In the genomic region with DNA sequence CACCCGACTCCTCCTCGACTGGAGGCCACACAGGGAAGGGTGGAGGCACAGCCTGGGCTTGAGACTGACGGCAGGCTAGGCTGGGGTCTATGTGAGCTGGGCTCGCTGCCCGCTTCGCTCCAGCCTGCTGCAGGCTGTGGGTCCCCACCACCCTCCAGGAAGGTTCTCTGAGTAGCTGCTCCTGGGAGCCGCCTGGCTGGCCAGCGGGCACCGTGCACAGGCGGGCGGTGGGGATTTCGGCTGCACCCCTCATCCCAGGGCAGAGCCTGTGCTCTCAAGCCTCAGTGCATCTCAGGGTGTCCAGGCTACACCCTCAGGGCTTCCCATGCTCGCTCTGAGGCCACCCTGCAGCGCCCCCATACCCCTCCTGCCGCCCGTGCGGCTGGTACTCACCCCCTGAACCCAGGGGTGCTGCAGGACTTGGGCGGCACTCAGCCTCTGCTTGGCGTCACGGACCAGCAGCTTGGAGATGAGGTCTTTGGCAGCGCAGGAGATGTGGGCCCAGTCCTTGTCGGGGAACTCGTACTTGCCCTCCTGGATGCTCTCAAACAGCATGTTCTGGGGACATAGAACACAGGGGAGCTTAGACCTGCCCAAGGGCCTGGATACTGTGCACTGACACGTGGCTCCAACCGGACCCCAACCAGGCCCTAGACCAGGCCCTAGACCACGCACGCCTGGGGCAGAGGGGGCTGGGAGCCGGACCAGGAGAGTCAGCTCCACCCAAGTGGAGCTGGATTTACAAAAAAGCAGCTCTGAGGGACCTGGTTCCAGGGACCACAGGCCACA, we compare ENCODE assay signal across 10 cellular contexts. TPM values are rescaled to one million over a fixed set of nuclear protein-coding genes. Genes with fewer than 3 reads are reported as not detected.
DNase-seq lines count a peak whose midpoint lies in the region; ATAC-seq, FAIRE-seq and TF ChIP-seq lines count a peak whose summit lies in the region.
"Had no signal": no experiment of that assay in that cellular context is flagged by ENCODE, and none has a peak within 500 bp of the region (broad histone marks: within the 10 kb centered on the region; RNA-seq: fewer than 3 reads in every experiment).

No MANE protein-coding gene starts in this region.

- peaks cover 31% of the 10 kb centered on the region for H3K79me2 ChIP-seq in GM12878 (ENCODE audit: control insufficient read depth, insufficient read depth, low read length)

- H3K9me3 ChIP-seq in GM12878 (replicated peaks; ENCODE audit: control insufficient read depth, insufficient read depth, low read length) (no peaks in the 10 kb centered on the region), lung (ENCODE audit: control insufficient read depth in 2 of 2, insufficient read depth in 1 of 2, low read length in 1 of 2) (no peaks in the 10 kb centered on the region), transverse colon (peaks cover 0 to under 1% of the 10 kb centered on the region in 2 donors)

- no peaks in the 10 kb centered on the region for H3K27me3 ChIP-seq in GM12878 (replicated peaks in 1 of 2; ENCODE audit: control insufficient read depth in 2 of 2, insufficient read depth in 2 of 2, low read length in 1 of 2)
- no peaks in the 10 kb centered on the region for H3K27me3 ChIP-seq in lung (ENCODE audit: control insufficient read depth, insufficient read depth)
- no peaks in the 10 kb centered on the region for H3K27me3 ChIP-seq in transverse colon

- H3K27ac Mint-ChIP-seq in activated T-cell treated with anti-CD3 and anti-CD28 coated beads, Interleukin-2, amount 50 U/mL, for 72 hours, result peak overlapping the region; percentile 96
- H3K27ac Mint-ChIP-seq: nephron had no signal

- peak overlapping the region; percentile 71 for H3K4me3 ChIP-seq in GM12878
- no peak overlapping the region for H3K4me3 ChIP-seq in lung
- H3K4me3 ChIP-seq in transverse colon, result peak overlapping the region in 1 of 4 donors; percentile 44

- DNase-seq in activated T-cell treated with anti-CD3 and anti-CD28 coated beads, Interleukin-2, amount 50 U/mL, for 72 hours, result no peak
- DNase-seq in activated T-cell treated with anti-CD3 and anti-CD28 coated beads, Interleukin-2, amount 50 U/mL, for 1 hour, result no peak
- DNase-seq in GM12878 (ENCODE audit: low read depth, low spot score), result no peak
- no peak for DNase-seq in lung (ENCODE audit: low spot score)
- DNase-seq in transverse colon, result no peak
- no peak for DNase-seq in stimulated activated CD4-positive, alpha-beta T cell treated with anti-CD3 and anti-CD28 coated beads, Interleukin-4, amount 100 ng/mL, for 24 hours
- no peak for DNase-seq in HPDE6-E6E7 (ENCODE audit: extremely low spot score)
- DNase-seq: Calu3 had no signal

- SMC1A ChIA-PET in GM12878 (lab: Charles Lee; ENCODE audit: uncharacterized antibody, unreplicated experiment), result interaction anchor here (1.1 kb wide), 1 partner anchor 13 kb away, joined by 3 read pairs; no protein-coding TSS in a partner anchor

- peaks cover 0 to 6% of the 10 kb centered on the region in 2 donors for H3K36me3 Mint-ChIP-seq in activated T-cell treated with anti-CD3 and anti-CD28 coated beads, Interleukin-2, amount 50 U/mL, for 72 hours (ENCODE audit: insufficient read depth in 2 of 2)

- H3K4me1 ChIP-seq in GM12878 (ENCODE audit: control insufficient read depth, insufficient read depth, low read length) (peaks cover 33% of the 10 kb centered on the region), lung (ENCODE audit: control insufficient read depth in 2 of 2, insufficient read depth in 2 of 2, low read length in 2 of 2) (peaks cover 9 to 39% of the 10 kb centered on the region in 2 donors), transverse colon (peaks cover 36 to 49% (median 38%) of the 10 kb centered on the region in 4 donors)

- TF ChIP-seq EP300 in GM12878 (IDR thresholded peaks at IDR 0.05; ENCODE audit: borderline replicate concordance in 1 of 2, control insufficient read depth in 1 of 2, low read depth in 2 of 2, low read length in 2 of 2), result no peak
- no peak for TF ChIP-seq EP300 in transverse colon (IDR thresholded peaks at IDR 0.05; ENCODE audit: low read depth)

- H3K27me3 Mint-ChIP-seq in activated T-cell treated with anti-CD3 and anti-CD28 coated beads, Interleukin-2, amount 50 U/mL, for 72 hours (ENCODE audit: low read depth), result no peaks in the 10 kb centered on the region

- no peaks in the 10 kb centered on the region; the same call in 1 of the 2 replicates for H4K20me1 ChIP-seq in GM12878 (ENCODE audit: control insufficient read depth, insufficient read depth)

- 70% methylated on average over 28 of the region's 28 CpGs for WGBS in GM12878 (ENCODE audit: insufficient coverage, insufficient replicate concordance, low lambda C conversion rate, missing lambda C conversion rate)
- WGBS in lung, 2 donors, result 93 to 95% methylated on average over 25 to 28 of the region's 28 CpGs
- 90% methylated on average over 22 of the region's 28 CpGs; no CpG with 5 or more reads in 1 of the 2 donors for WGBS in transverse colon (ENCODE audit: low coverage in 1 of 2), 2 donors

- no peak for ATAC-seq in activated T-cell treated with anti-CD3 and anti-CD28 coated beads, Interleukin-2, amount 50 U/mL, for 72 hours (replicated peaks in 1 of 2)
- no peak for ATAC-seq in GM12878
- no peak for ATAC-seq in lung (ENCODE audit: insufficient read depth, low FRiP score)
- no peak for ATAC-seq in HG03097 (IDR thresholded peaks at IDR 0.05; ENCODE audit: low FRiP score, unreplicated experiment)

- CTCF ChIA-PET in GM12878 (lab: Yijun Ruan, JAX), result interaction anchor here (1.1 to 1.5 kb wide), 2 partner anchors 21 to 22 kb away, joined by 3 to 7 read pairs; no protein-coding TSS in a partner anchor

- H3K9ac ChIP-seq in GM12878 (ENCODE audit: control insufficient read depth, insufficient read depth, low read length), result peak overlapping the region; percentile 86

- H3K36me3 ChIP-seq in GM12878 (ENCODE audit: control insufficient read depth in 2 of 2, insufficient read depth in 2 of 2, low read length in 1 of 2) (peaks cover 19 to 33% of the 10 kb centered on the region in 2 experiments), lung (ENCODE audit: control insufficient read depth in 2 of 2, insufficient read depth in 2 of 2, low read length in 2 of 2) (peaks cover 0 to 68% of the 10 kb centered on the region in 2 donors), transverse colon (peaks cover 0 to 34% (median 11%) of the 10 kb centered on the region in 4 donors)

- RAD21 ChIA-PET in GM12878 (lab: Charles Lee; ENCODE audit: unreplicated experiment), result interaction anchor here (1.0 to 2.4 kb wide), 3 partner anchors 8 to 143 kb away, joined by 3 to 17 read pairs (median 9); no protein-coding TSS in a partner anchor

- in situ Hi-C loops in GM12878 (cut with MboI) (no loop called here), transverse colon (cut with MboI; ENCODE audit: low pct_ligation_motif_present in 1 of 4, low pct_unique_long_range_greater_than_20kb in 1 of 4, low sequenced_read_pairs in 3 of 4) (no loop called here)

- H3K4me3 Mint-ChIP-seq in activated T-cell treated with anti-CD3 and anti-CD28 coated beads, Interleukin-2, amount 50 U/mL, for 72 hours, result peak overlapping the region; percentile 92 to 94

- no peak overlapping the region for H2AFZ ChIP-seq in GM12878 (ENCODE audit: control insufficient read depth, low read depth, low read length)

- BruUV-seq in GM12878 (replicated peaks; lab: Mats Ljungman, UMichigan), result no TSS peak

- H3K27ac ChIP-seq in GM12878 (ENCODE audit: control insufficient read depth, insufficient read depth) (peak overlapping the region; percentile 92), lung (ENCODE audit: low read depth in 1 of 2, low read length in 1 of 2) (peak overlapping the region; percentile 88 to 93), transverse colon (peak overlapping the region; percentile 89 to 99 (median 96))

- TF ChIP-seq CTCF in GM12878 (IDR thresholded peaks at IDR 0.05 in 2 of 3, conservative IDR thresholded peaks at IDR 0.05 in 1 of 3; ENCODE audit: control insufficient read depth in 2 of 3, extremely low read depth in 1 of 3, insufficient read depth in 1 of 3, low read depth in 3 of 3, low read length in 3 of 3), result no peak
- no peak for TF ChIP-seq CTCF in lung (IDR thresholded peaks at IDR 0.05; ENCODE audit: control extremely low read depth, extremely low read depth)
- no peak for TF ChIP-seq CTCF in transverse colon (IDR thresholded peaks at IDR 0.05)

- peak overlapping the region; percentile 99 for H3K4me2 ChIP-seq in GM12878 (ENCODE audit: control insufficient read depth, insufficient read depth)

- POLR2A ChIA-PET in GM12878 (lab: Charles Lee), result interaction anchor here (0.6 to 4.3 kb wide), 6 partner anchors 11 to 108 kb away, joined by 3 to 37 read pairs (median 6); a partner anchor contains a TSS

- no peak for TF ChIP-seq RAD21 in GM12878 (IDR thresholded peaks at IDR 0.05; ENCODE audit: insufficient read depth, low read depth, low read length)

- H3K9me3 Mint-ChIP-seq in activated T-cell treated with anti-CD3 and anti-CD28 coated beads, Interleukin-2, amount 50 U/mL, for 72 hours, result no peaks in the 10 kb centered on the region
- H3K9me3 Mint-ChIP-seq: nephron had no signal

- peak; percentile 56 for TF ChIP-seq POLR2A in GM12878 (IDR thresholded peaks at IDR 0.05; ENCODE audit: low read depth, low read length)
- TF ChIP-seq POLR2A in transverse colon (IDR thresholded peaks at IDR 0.05), result no peak

- intact Hi-C loops in GM12878 (cut with micrococcal nuclease; ENCODE audit: unreplicated experiment) (no loop called here), transverse colon (cut with DNase I; ENCODE audit: low total_unique reads) (no loop called here)

- H3K4me1 Mint-ChIP-seq in activated T-cell treated with anti-CD3 and anti-CD28 coated beads, Interleukin-2, amount 50 U/mL, for 72 hours (ENCODE audit: low read depth), result peaks cover 17% of the 10 kb centered on the region
- H3K4me1 Mint-ChIP-seq: nephron had no signal

- no peak for FAIRE-seq in GM12878 (lab: Jason Lieb, UNC)

RNA-seq across cellular contexts. Expression of a gene that starts 10.2 kb away (rescaled TPM):
- 100 to 1,000 TPM; 120 to 121 TPM for total RNA-seq in activated T-cell treated with anti-CD3 and anti-CD28 coated beads, Interleukin-2, amount 50 U/mL, for 72 hours
- total RNA-seq in GM12878 (2013; cell fraction: nucleolus; rRNA removed), result 200 and 243 TPM in 2 replicates
- total RNA-seq in GM12878 (2014; rRNA removed), result 159 and 168 TPM in 2 replicates
- 70.3 and 77.9 TPM in 2 replicates for total RNA-seq in GM12878 (2014; rRNA removed; fragmentation: Illumina TruSeq; extraction: Trizol)
- total RNA-seq in GM12878 (2021), result 365 and 378 TPM in 2 replicates
- polyA plus RNA-seq in GM12878 (2011; ENCODE audit: low read depth), result 99.4 TPM
- polyA plus RNA-seq in GM12878 (2011; rRNA removed), result 113 and 223 TPM in 2 replicates
- polyA plus RNA-seq in GM12878 (2011; cell fraction: cytosol; rRNA removed), result 264 and 354 TPM in 2 replicates
- 566 and 615 TPM in 2 replicates for polyA plus RNA-seq in GM12878 (2011; cell fraction: nucleus; rRNA removed)
- 257 and 345 TPM in 2 replicates for polyA plus RNA-seq in GM12878 (2012)
- 29.6 and 61.9 TPM in 2 replicates for polyA plus RNA-seq in GM12878 (2014; fragmentation: Illumina TruSeq; extraction: Trizol)
- 10 to 100 TPM in 1 of 2 experiments, 1 to 10 TPM in 1; 9.6 to 17.6 TPM for polyA plus RNA-seq in GM12878 (2014; fragmentation: Nextera tagmentation; extraction: Ambion mirVana)
- polyA plus RNA-seq in GM12878 (2014; rRNA removed), result 195 and 218 TPM in 2 replicates
- polyA plus RNA-seq in GM12878 (2016; fragmentation: Nextera tagmentation; extraction: Ambion mirVana), result 10 to 100 TPM; 38.3 to 53.3 TPM
- polyA minus RNA-seq in GM12878 (2011; rRNA and poly(A)+ RNA removed), result 188 and 408 TPM in 2 replicates
- 223 and 291 TPM in 2 replicates for polyA minus RNA-seq in GM12878 (2011; cell fraction: cytosol; rRNA and poly(A)+ RNA removed)
- 114 and 130 TPM in 2 replicates for polyA minus RNA-seq in GM12878 (2011; cell fraction: nucleus; rRNA and poly(A)+ RNA removed)
- 100 to 1,000 TPM; 107 to 333 TPM for total RNA-seq in lung
- polyA plus RNA-seq in lung, result 100 to 1,000 TPM; 132 to 189 TPM
- total RNA-seq in transverse colon, result 100 to 1,000 TPM; 189 to 279 (median 236) TPM

RNA-seq across cellular contexts. Expression of a gene that starts 25.3 kb away (rescaled TPM):
- total RNA-seq in activated T-cell treated with anti-CD3 and anti-CD28 coated beads, Interleukin-2, amount 50 U/mL, for 72 hours, result 10 to 100 TPM; 48.7 to 56.2 TPM
- 28.6 and 36.5 TPM in 2 replicates for total RNA-seq in GM12878 (2013; cell fraction: nucleolus; rRNA removed)
- total RNA-seq in GM12878 (2014; rRNA removed), result 18.3 and 19.9 TPM in 2 replicates
- 8.2 and 10.6 TPM in 2 replicates for total RNA-seq in GM12878 (2014; rRNA removed; fragmentation: Illumina TruSeq; extraction: Trizol)
- total RNA-seq in GM12878 (2021), result 62.2 and 66.2 TPM in 2 replicates
- 14.1 TPM for polyA plus RNA-seq in GM12878 (2011; ENCODE audit: low read depth)
- 8.8 and 18.6 TPM in 2 replicates for polyA plus RNA-seq in GM12878 (2011; rRNA removed)
- 17.6 and 23.3 TPM in 2 replicates for polyA plus RNA-seq in GM12878 (2011; cell fraction: cytosol; rRNA removed)
- 31.2 and 32.5 TPM in 2 replicates for polyA plus RNA-seq in GM12878 (2011; cell fraction: nucleus; rRNA removed)
- 56.8 and 72.7 TPM in 2 replicates for polyA plus RNA-seq in GM12878 (2012)
- 3.2 and 10.1 TPM in 2 replicates for polyA plus RNA-seq in GM12878 (2014; fragmentation: Illumina TruSeq; extraction: Trizol)
- under 1 TPM; 0.13 to 0.37 TPM for polyA plus RNA-seq in GM12878 (2014; fragmentation: Nextera tagmentation; extraction: Ambion mirVana)
- polyA plus RNA-seq in GM12878 (2014; rRNA removed), result 45.4 and 50.9 TPM in 2 replicates
- 1 to 10 TPM; 4.5 to 5.5 TPM for polyA plus RNA-seq in GM12878 (2016; fragmentation: Nextera tagmentation; extraction: Ambion mirVana)
- polyA minus RNA-seq in GM12878 (2011; rRNA and poly(A)+ RNA removed), result 7.7 and 16.5 TPM in 2 replicates
- 16.2 TPM in 2 replicates for polyA minus RNA-seq in GM12878 (2011; cell fraction: cytosol; rRNA and poly(A)+ RNA removed)
- polyA minus RNA-seq in GM12878 (2011; cell fraction: nucleus; rRNA and poly(A)+ RNA removed), result 5.9 and 13.0 TPM in 2 replicates
- 10 to 100 TPM; 49.5 to 62.3 TPM for total RNA-seq in lung
- polyA plus RNA-seq in lung, result 10 to 100 TPM; 35.5 to 40.1 TPM
- 10 to 100 TPM; 66.7 to 88.6 (median 84.4) TPM for total RNA-seq in transverse colon

RNA-seq across cellular contexts. Expression of a gene that starts 55.3 kb away (rescaled TPM):
- total RNA-seq in activated T-cell treated with anti-CD3 and anti-CD28 coated beads, Interleukin-2, amount 50 U/mL, for 72 hours, result 100 to 1,000 TPM; 129 to 134 TPM
- total RNA-seq in GM12878 (2013; cell fraction: nucleolus; rRNA removed), result 153 and 159 TPM in 2 replicates
- total RNA-seq in GM12878 (2014; rRNA removed) (56.6 and 69.6 TPM in 2 replicates), GM12878 (2014; rRNA removed; fragmentation: Illumina TruSeq; extraction: Trizol) (32.7 and 40.5 TPM in 2 replicates), GM12878 (2021) (176 and 181 TPM in 2 replicates), lung (10 to 100 TPM; 45.2 to 86.6 TPM), transverse colon (10 to 100 TPM; 18.7 to 74.2 (median 46.1) TPM)
- 73.8 TPM for polyA plus RNA-seq in GM12878 (2011; ENCODE audit: low read depth)
- polyA plus RNA-seq in GM12878 (2011; rRNA removed) (71.7 and 229 TPM in 2 replicates), GM12878 (2014; fragmentation: Illumina TruSeq; extraction: Trizol) (54.2 and 82.9 TPM in 2 replicates), GM12878 (2014; fragmentation: Nextera tagmentation; extraction: Ambion mirVana) (10 to 100 TPM in 1 of 2 experiments, 1 to 10 TPM in 1; 7.5 to 10.9 TPM), GM12878 (2014; rRNA removed) (123 and 147 TPM in 2 replicates), GM12878 (2016; fragmentation: Nextera tagmentation; extraction: Ambion mirVana) (10 to 100 TPM; 79.3 to 79.5 TPM), lung (10 to 100 TPM; 17.7 to 44.9 TPM)
- polyA plus RNA-seq in GM12878 (2011; cell fraction: cytosol; rRNA removed), result 315 and 350 TPM in 2 replicates
- 137 and 163 TPM in 2 replicates for polyA plus RNA-seq in GM12878 (2011; cell fraction: nucleus; rRNA removed)
- polyA plus RNA-seq in GM12878 (2012), result 168 TPM in 2 replicates
- polyA minus RNA-seq in GM12878 (2011; rRNA and poly(A)+ RNA removed), result 236 and 392 TPM in 2 replicates
- 239 TPM in 2 replicates for polyA minus RNA-seq in GM12878 (2011; cell fraction: cytosol; rRNA and poly(A)+ RNA removed)
- polyA minus RNA-seq in GM12878 (2011; cell fraction: nucleus; rRNA and poly(A)+ RNA removed), result 54.2 and 86.9 TPM in 2 replicates

RNA-seq across cellular contexts. Expression of a gene that starts 55.9 kb away (rescaled TPM):
- total RNA-seq in activated T-cell treated with anti-CD3 and anti-CD28 coated beads, Interleukin-2, amount 50 U/mL, for 72 hours, result 10 to 100 TPM; 28.5 to 36.9 TPM
- 35.1 and 37.8 TPM in 2 replicates for total RNA-seq in GM12878 (2013; cell fraction: nucleolus; rRNA removed)
- 20.7 and 22.3 TPM in 2 replicates for total RNA-seq in GM12878 (2014; rRNA removed)
- total RNA-seq in GM12878 (2014; rRNA removed; fragmentation: Illumina TruSeq; extraction: Trizol), result 7.2 and 7.6 TPM in 2 replicates
- total RNA-seq in GM12878 (2021), result 12.0 and 14.6 TPM in 2 replicates
- polyA plus RNA-seq in GM12878 (2011; ENCODE audit: low read depth), result 16.5 TPM
- polyA plus RNA-seq in GM12878 (2011; rRNA removed), result 14.2 and 22.9 TPM in 2 replicates
- polyA plus RNA-seq in GM12878 (2011; cell fraction: cytosol; rRNA removed), result 23.3 and 39.9 TPM in 2 replicates
- polyA plus RNA-seq in GM12878 (2011; cell fraction: nucleus; rRNA removed), result 285 and 407 TPM in 2 replicates
- 52.8 and 57.2 TPM in 2 replicates for polyA plus RNA-seq in GM12878 (2012)
- polyA plus RNA-seq in GM12878 (2014; fragmentation: Illumina TruSeq; extraction: Trizol), result 3.8 and 7.3 TPM in 2 replicates
- polyA plus RNA-seq in GM12878 (2014; fragmentation: Nextera tagmentation; extraction: Ambion mirVana), result 1 to 10 TPM in 1 of 2 experiments, under 1 TPM in 1; 0.53 to 1.9 TPM
- 27.1 and 30.3 TPM in 2 replicates for polyA plus RNA-seq in GM12878 (2014; rRNA removed)
- polyA plus RNA-seq in GM12878 (2016; fragmentation: Nextera tagmentation; extraction: Ambion mirVana), result 1 to 10 TPM; 5.5 to 6.9 TPM
- 7.2 and 11.1 TPM in 2 replicates for polyA minus RNA-seq in GM12878 (2011; rRNA and poly(A)+ RNA removed)
- 4.0 and 5.9 TPM in 2 replicates for polyA minus RNA-seq in GM12878 (2011; cell fraction: cytosol; rRNA and poly(A)+ RNA removed)
- 23.2 and 25.0 TPM in 2 replicates for polyA minus RNA-seq in GM12878 (2011; cell fraction: nucleus; rRNA and poly(A)+ RNA removed)
- total RNA-seq in lung, result 1 to 10 TPM; 5.0 to 8.4 TPM
- 1 to 10 TPM; 6.1 to 9.8 TPM for polyA plus RNA-seq in lung
- 1 to 10 TPM in 2 of 4 donors, not detected in 2; 2.3 to 5.4 TPM for total RNA-seq in transverse colon
